1 cellular context compared by ENCODE assay signal in genomic region chrX:1595711-1596060, GRCh38.
TF ChIP-seq lines count a peak whose summit lies in the region.

No MANE protein-coding gene starts in this region.

TF ChIP-seq in H1, 55 proteins besides CTCF, POLR2A, EP300 and RAD21:
- TF ChIP-seq POLR2AphosphoS5 (IDR thresholded peaks at IDR 0.05; ENCODE audit: low read depth, low read length) (0 out of 2 replicates have a peak, but pooled peaks have one; percentile 23), SP1 (IDR thresholded peaks at IDR 0.05; ENCODE audit: low read depth, low read length) (no peak)
